Comparison of ENCODE assay signal across 8 cellular contexts in the genomic region with DNA sequence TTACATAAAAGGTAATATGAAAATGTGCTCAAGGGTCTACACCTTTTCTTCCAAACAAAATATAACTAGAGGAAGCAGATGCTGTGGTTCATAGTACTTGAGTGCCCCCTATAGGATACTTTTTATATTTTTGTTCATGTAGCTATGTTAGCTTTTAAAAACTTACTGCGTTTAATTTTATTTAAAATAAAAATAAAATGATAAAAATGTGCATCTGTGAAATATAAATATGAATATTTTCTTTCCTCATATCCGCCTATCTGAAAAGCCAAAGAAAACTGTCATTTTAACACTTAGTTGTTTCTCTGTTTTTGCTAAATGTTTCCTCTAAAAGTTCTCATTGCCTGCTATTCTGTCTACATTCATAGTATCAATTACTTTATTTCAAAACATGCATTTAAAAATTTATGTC. TPM values are rescaled to one million over a fixed set of nuclear protein-coding genes. Genes with fewer than 3 reads are reported as not detected.
DNase-seq lines count a peak whose midpoint lies in the region; ATAC-seq, FAIRE-seq and TF ChIP-seq lines count a peak whose summit lies in the region.

No MANE protein-coding gene starts in this region.

- H3K9me3 Mint-ChIP-seq in natural killer cell: peaks cover 0 to 4% of the 10 kb centered on the region in 2 donors

- H3K4me1 Mint-ChIP-seq in natural killer cell: no peaks in the 10 kb centered on the region

- ATAC-seq in HG02588 (IDR thresholded peaks at IDR 0.05; ENCODE audit: unreplicated experiment): no peak
- ATAC-seq in natural killer cell: no peak

- peak; percentile 97 for FAIRE-seq in TTC549 (lab: Jason Lieb, UNC)

- intact Hi-C loops in natural killer cell (cut with micrococcal nuclease): no loop called here

- no peak overlapping the region for H3K27ac Mint-ChIP-seq in natural killer cell

- H3K4me3 Mint-ChIP-seq in natural killer cell: no peak overlapping the region

- DNase-seq in NCI-H1092 treated with DMSO at 0.1 percent for 48 hours (lab: John Stamatoyannopoulos, UW) (peak; percentile 25), NCI-H1092 (lab: John Stamatoyannopoulos, UW) (no peak), Kasumi-1 (lab: John Stamatoyannopoulos, UW) (peak; percentile 78 to 90), iris pigment epithelial cell (ENCODE audit: low read depth) (peak; percentile 29), natural killer cell (no peak), HK-2 (ENCODE audit: unreplicated experiment) (no peak)

- no peaks in the 10 kb centered on the region for H3K27me3 Mint-ChIP-seq in natural killer cell (ENCODE audit: low read depth in 2 of 2)

- H3K36me3 Mint-ChIP-seq in natural killer cell: no peaks in the 10 kb centered on the region

- no peak for TF ChIP-seq CTCF in natural killer cell (IDR thresholded peaks at IDR 0.05)

RNA-seq across cellular contexts. Expression of gene LRP1B, which starts 9.6 kb away (rescaled TPM):
- under 1 TPM in 1 of 3 donors, not detected in 2; 0.05 TPM for total RNA-seq in natural killer cell

Comparison
In these comparisons a context has a peak if more than half of its experiments do, and no peak if none do; other contexts are left out.
1. DNase-seq: peak in NCI-H1092 treated with DMSO at 0.1 percent for 48 hours (single experiment), Kasumi-1 (2 of 2) and iris pigment epithelial cell (single experiment); none in NCI-H1092 (single experiment), natural killer cell (single experiment) and HK-2 (single experiment).